1 cellular context compared by ENCODE assay signal in genomic region chr20:10297223-10297622, GRCh38.
TF ChIP-seq lines count a peak whose summit lies in the region.

No MANE protein-coding gene starts in this region.

TF ChIP-seq in IMR-90, 13 proteins besides CTCF, POLR2A, EP300 and RAD21 (continued from another document):
- TF ChIP-seq USF2 (IDR thresholded peaks at IDR 0.05; ENCODE audit: low read depth, low read length) (no peak), RFX5 (IDR thresholded peaks at IDR 0.05; ENCODE audit: low read depth, low read length) (no peak), CEBPB (IDR thresholded peaks at IDR 0.05; ENCODE audit: low read depth, low read length) (no peak), MAFK (IDR thresholded peaks at IDR 0.05; ENCODE audit: low read depth, low read length) (no peak), CHD1 (IDR thresholded peaks at IDR 0.05; ENCODE audit: low read depth, low read length) (no peak), BHLHE40 (IDR thresholded peaks at IDR 0.05; ENCODE audit: low read depth, low read length) (no peak), MXI1 (IDR thresholded peaks at IDR 0.05; ENCODE audit: borderline replicate concordance, low read depth, low read length) (no peak), RCOR1 (IDR thresholded peaks at IDR 0.05; ENCODE audit: insufficient replicate concordance, low read length) (no peak), SMC3 (IDR thresholded peaks at IDR 0.05; ENCODE audit: low read depth, low read length) (no peak)
TF ChIP-seq in IMR-90: peak in this region for 0.
